20 cellular contexts compared by ENCODE assay signal in the genomic region with DNA sequence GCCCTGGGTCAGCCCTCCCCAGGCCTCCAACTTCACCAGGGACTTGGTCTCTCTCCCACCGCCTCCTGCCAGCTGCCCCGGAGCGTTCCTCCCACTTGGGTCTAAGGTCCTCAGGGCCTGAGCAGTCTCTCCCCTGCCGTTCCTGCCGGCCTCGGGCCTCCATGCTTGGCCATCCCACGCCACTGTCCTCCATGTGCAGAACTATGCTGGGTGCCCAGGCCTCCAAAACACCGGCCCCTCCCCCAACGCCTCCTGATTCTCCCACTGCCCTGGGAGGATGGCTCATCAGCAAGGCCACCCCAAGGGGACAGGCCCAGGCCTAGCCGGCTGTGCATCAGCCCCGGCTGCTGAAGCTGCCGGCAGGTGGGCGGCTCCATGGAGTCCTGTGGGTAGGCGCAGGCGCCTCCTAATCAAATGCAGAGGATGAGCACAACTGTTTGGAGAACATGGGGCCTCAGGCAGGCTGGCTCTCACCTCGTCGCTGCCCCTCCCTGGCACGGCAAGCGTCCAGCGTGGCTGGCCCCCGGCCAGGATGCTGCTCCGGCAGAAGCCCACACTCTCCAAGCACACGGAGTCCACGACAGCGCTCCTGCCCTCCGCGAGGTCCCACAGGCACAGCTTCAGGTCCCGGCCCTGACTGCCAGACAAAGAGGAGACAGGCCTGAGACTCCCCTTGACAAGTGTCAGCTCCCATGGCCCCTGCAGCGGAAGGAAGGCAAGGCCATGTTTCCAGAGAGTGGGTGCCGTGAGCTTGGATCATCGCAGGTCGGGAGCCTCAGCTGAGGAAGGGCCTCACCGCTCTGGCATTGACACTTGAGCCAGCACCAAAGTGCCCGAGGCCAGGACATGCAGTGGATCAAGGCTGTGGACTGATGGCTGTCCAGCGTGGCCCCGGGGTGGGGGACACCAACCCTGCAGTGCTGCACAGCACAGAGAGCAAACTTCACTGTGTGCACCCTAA. TPM values are rescaled to one million over a fixed set of nuclear protein-coding genes. Genes with fewer than 3 reads are reported as not detected.
A peak's percentile ranks its signal among the peaks of the same experiment; 100 is the strongest.
DNase-seq lines count a peak whose midpoint lies in the region; ATAC-seq and TF ChIP-seq lines count a peak whose summit lies in the region.
"Had no signal": no experiment of that assay in that cellular context is flagged by ENCODE, and none has a peak within 500 bp of the region (broad histone marks: within the 10 kb centered on the region; RNA-seq: fewer than 3 reads in every experiment).

No MANE protein-coding gene starts in this region.

- intact Hi-C loops in head of caudate nucleus (cut with DNase I) (no loop called here), posterior vena cava (cut with DNase I) (no loop called here)

- peaks cover 3% of the 10 kb centered on the region for H3K4me1 ChIP-seq in RWPE2 (ENCODE audit: insufficient read depth, poor library complexity, severe bottlenecking)

- no peaks in the 10 kb centered on the region for H3K27me3 ChIP-seq in RWPE2 (ENCODE audit: insufficient read depth, poor library complexity, severe bottlenecking)
- H3K27me3 ChIP-seq: thyroid gland had no signal

- TF ChIP-seq CTCF in RWPE2 (IDR thresholded peaks at IDR 0.05; ENCODE audit: poor library complexity, severe bottlenecking), result no peak

- DNase-seq in NCI-H1092 (lab: John Stamatoyannopoulos, UW), result peak; percentile 6
- no peak for DNase-seq in NCI-H1092 treated with DMSO at 0.1 percent for 48 hours (lab: John Stamatoyannopoulos, UW)
- DNase-seq in RWPE2 (ENCODE audit: low spot score), result peak; percentile 63
- peak in 28 of 42 donors; percentile 7 to 64 (median 32) for DNase-seq in head of caudate nucleus
- peak; percentile 78 for DNase-seq in posterior vena cava (ENCODE audit: low spot score)
- DNase-seq in effector CD8-positive, alpha-beta T cell (lab: John Stamatoyannopoulos, UW), result no peak
- DNase-seq in nucleus accumbens (lab: John Stamatoyannopoulos, UW), result no peak
- DNase-seq: amygdala; C1 segment of cervical spinal cord; mesenchymal stem cell; NCI-H1694 treated with DMSO at 0.1 percent for 48 hours; NCI-H510A treated with DMSO at 0.1 percent for 48 hours; stimulated activated CD4-positive, alpha-beta T cell treated with anti-CD3 and anti-CD28 coated beads, Interleukin-4, amount 100 ng/mL, for 4 hours had no signal

- H3K9me3 ChIP-seq in RWPE2 (ENCODE audit: severe bottlenecking), result no peaks in the 10 kb centered on the region
- H3K9me3 ChIP-seq: thyroid gland had no signal

- H3K4me3 ChIP-seq in RWPE2 (ENCODE audit: severe bottlenecking), result no peak overlapping the region
- H3K4me3 ChIP-seq: thyroid gland had no signal

- ATAC-seq in RWPE2 (ENCODE audit: low read depth) (no peak), GM19397 (IDR thresholded peaks at IDR 0.05; ENCODE audit: unreplicated experiment) (no peak)
- ATAC-seq: activated T-helper 17 cell treated with anti-CD3 and anti-CD28 coated beads, Interleukin-2, amount 50 U/mL, for 72 hours had no signal

- no peak overlapping the region for H3K27ac ChIP-seq in RWPE2 (ENCODE audit: poor library complexity, severe bottlenecking)
- H3K27ac ChIP-seq: 22Rv1, thyroid gland had no signal

- no peaks in the 10 kb centered on the region for H3K36me3 ChIP-seq in RWPE2 (ENCODE audit: low read depth)
- H3K36me3 ChIP-seq: thyroid gland had no signal

RNA-seq across cellular contexts. Expression of a gene that starts 42.6 kb away (rescaled TPM):
- 1 to 10 TPM; 3.6 to 3.9 TPM for total RNA-seq in posterior vena cava

RNA-seq across cellular contexts. Expression of a gene that starts 42.6 kb away (rescaled TPM):
- 1 to 10 TPM; 7.6 to 8.6 TPM for total RNA-seq in posterior vena cava

RNA-seq across cellular contexts. Expression of a gene that starts 51.5 kb away (rescaled TPM):
- 1 to 10 TPM; 7.5 to 8.1 TPM for total RNA-seq in posterior vena cava
- total RNA-seq: activated CD4-positive, alpha-beta memory T cell treated with anti-CD3 and anti-CD28 coated beads, Interleukin-2, amount 10 ng/mL, durations not matched to agents 7 days and 5 days; activated T-helper 17 cell treated with anti-CD3 and anti-CD28 coated beads, Interleukin-2, amount 50 U/mL, for 72 hours; frontal cortex; neural crest cell had no signal

Comparison
In these comparisons a context has a peak if more than half of its experiments do, and no peak if none do; other contexts are left out.
1. DNase-seq: peak in NCI-H1092 (single experiment), RWPE2 (single experiment), head of caudate nucleus (28 of 42) and posterior vena cava (single experiment); none in NCI-H1092 treated with DMSO at 0.1 percent for 48 hours (single experiment), effector CD8-positive, alpha-beta T cell (single experiment) and nucleus accumbens (0 of 56).